Comparison of ENCODE assay signal across 1 cellular context in genomic region chr13:49302222-49302621, GRCh38.
TF ChIP-seq lines count a peak whose summit lies in the region.

No MANE protein-coding gene starts in this region.

TF ChIP-seq in H1, 55 proteins besides CTCF, POLR2A, EP300 and RAD21:
- TF ChIP-seq TEAD4 (IDR thresholded peaks at IDR 0.05; ENCODE audit: low read depth, low read length) = no peak
- TF ChIP-seq, protein P1, sequence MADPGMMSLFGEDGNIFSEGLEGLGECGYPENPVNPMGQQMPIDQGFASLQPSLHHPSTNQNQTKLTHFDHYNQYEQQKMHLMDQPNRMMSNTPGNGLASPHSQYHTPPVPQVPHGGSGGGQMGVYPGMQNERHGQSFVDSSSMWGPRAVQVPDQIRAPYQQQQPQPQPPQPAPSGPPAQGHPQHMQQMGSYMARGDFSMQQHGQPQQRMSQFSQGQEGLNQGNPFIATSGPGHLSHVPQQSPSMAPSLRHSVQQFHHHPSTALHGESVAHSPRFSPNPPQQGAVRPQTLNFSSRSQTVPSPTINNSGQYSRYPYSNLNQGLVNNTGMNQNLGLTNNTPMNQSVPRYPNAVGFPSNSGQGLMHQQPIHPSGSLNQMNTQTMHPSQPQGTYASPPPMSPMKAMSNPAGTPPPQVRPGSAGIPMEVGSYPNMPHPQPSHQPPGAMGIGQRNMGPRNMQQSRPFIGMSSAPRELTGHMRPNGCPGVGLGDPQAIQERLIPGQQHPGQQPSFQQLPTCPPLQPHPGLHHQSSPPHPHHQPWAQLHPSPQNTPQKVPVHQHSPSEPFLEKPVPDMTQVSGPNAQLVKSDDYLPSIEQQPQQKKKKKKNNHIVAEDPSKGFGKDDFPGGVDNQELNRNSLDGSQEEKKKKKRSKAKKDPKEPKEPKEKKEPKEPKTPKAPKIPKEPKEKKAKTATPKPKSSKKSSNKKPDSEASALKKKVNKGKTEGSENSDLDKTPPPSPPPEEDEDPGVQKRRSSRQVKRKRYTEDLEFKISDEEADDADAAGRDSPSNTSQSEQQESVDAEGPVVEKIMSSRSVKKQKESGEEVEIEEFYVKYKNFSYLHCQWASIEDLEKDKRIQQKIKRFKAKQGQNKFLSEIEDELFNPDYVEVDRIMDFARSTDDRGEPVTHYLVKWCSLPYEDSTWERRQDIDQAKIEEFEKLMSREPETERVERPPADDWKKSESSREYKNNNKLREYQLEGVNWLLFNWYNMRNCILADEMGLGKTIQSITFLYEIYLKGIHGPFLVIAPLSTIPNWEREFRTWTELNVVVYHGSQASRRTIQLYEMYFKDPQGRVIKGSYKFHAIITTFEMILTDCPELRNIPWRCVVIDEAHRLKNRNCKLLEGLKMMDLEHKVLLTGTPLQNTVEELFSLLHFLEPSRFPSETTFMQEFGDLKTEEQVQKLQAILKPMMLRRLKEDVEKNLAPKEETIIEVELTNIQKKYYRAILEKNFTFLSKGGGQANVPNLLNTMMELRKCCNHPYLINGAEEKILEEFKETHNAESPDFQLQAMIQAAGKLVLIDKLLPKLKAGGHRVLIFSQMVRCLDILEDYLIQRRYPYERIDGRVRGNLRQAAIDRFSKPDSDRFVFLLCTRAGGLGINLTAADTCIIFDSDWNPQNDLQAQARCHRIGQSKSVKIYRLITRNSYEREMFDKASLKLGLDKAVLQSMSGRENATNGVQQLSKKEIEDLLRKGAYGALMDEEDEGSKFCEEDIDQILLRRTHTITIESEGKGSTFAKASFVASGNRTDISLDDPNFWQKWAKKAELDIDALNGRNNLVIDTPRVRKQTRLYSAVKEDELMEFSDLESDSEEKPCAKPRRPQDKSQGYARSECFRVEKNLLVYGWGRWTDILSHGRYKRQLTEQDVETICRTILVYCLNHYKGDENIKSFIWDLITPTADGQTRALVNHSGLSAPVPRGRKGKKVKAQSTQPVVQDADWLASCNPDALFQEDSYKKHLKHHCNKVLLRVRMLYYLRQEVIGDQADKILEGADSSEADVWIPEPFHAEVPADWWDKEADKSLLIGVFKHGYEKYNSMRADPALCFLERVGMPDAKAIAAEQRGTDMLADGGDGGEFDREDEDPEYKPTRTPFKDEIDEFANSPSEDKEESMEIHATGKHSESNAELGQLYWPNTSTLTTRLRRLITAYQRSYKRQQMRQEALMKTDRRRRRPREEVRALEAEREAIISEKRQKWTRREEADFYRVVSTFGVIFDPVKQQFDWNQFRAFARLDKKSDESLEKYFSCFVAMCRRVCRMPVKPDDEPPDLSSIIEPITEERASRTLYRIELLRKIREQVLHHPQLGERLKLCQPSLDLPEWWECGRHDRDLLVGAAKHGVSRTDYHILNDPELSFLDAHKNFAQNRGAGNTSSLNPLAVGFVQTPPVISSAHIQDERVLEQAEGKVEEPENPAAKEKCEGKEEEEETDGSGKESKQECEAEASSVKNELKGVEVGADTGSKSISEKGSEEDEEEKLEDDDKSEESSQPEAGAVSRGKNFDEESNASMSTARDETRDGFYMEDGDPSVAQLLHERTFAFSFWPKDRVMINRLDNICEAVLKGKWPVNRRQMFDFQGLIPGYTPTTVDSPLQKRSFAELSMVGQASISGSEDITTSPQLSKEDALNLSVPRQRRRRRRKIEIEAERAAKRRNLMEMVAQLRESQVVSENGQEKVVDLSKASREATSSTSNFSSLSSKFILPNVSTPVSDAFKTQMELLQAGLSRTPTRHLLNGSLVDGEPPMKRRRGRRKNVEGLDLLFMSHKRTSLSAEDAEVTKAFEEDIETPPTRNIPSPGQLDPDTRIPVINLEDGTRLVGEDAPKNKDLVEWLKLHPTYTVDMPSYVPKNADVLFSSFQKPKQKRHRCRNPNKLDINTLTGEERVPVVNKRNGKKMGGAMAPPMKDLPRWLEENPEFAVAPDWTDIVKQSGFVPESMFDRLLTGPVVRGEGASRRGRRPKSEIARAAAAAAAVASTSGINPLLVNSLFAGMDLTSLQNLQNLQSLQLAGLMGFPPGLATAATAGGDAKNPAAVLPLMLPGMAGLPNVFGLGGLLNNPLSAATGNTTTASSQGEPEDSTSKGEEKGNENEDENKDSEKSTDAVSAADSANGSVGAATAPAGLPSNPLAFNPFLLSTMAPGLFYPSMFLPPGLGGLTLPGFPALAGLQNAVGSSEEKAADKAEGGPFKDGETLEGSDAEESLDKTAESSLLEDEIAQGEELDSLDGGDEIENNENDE (IDR thresholded peaks at IDR 0.05; ENCODE audit: insufficient replicate concordance, low read length) = no peak
- TF ChIP-seq JUND (IDR thresholded peaks at IDR 0.05; ENCODE audit: low read length) = no peak
- no peak for TF ChIP-seq CHD1 (IDR thresholded peaks at IDR 0.05; ENCODE audit: low read depth, low read length)
- TF ChIP-seq, protein P2, sequence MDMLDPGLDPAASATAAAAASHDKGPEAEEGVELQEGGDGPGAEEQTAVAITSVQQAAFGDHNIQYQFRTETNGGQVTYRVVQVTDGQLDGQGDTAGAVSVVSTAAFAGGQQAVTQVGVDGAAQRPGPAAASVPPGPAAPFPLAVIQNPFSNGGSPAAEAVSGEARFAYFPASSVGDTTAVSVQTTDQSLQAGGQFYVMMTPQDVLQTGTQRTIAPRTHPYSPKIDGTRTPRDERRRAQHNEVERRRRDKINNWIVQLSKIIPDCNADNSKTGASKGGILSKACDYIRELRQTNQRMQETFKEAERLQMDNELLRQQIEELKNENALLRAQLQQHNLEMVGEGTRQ (IDR thresholded peaks at IDR 0.05; ENCODE audit: low read length) = no peak
- no peak for TF ChIP-seq E2F6 (IDR thresholded peaks at IDR 0.05)
TF ChIP-seq in H1: peak in this region for 0.
